ENCODE assay signal across 22 cellular contexts in genomic region chr9:17003576-17004240, GRCh38.
DNase-seq lines count a peak whose midpoint lies in the region; ATAC-seq, FAIRE-seq and TF ChIP-seq lines count a peak whose summit lies in the region.
"Had no signal": no experiment of that assay in that cellular context is flagged by ENCODE, and none has a peak within 500 bp of the region (broad histone marks: within the 10 kb centered on the region; RNA-seq: fewer than 3 reads in every experiment).

No MANE protein-coding gene starts in this region.

- no peak overlapping the region for H3K27ac Mint-ChIP-seq in natural killer cell treated with Interleukin-12 subunit alpha and Interleukin-12 subunit beta and Interleukin-15 and Interleukin-18, amount 100 ng/mL, for 72 hours
- no peak overlapping the region for H3K27ac Mint-ChIP-seq in natural killer cell
- H3K27ac Mint-ChIP-seq in astrocyte (ENCODE audit: unreplicated experiment), result no peak overlapping the region
- no peak overlapping the region for H3K27ac Mint-ChIP-seq in MCF 10A (ENCODE audit: low read depth, unreplicated experiment)
- H3K27ac Mint-ChIP-seq: activated CD4-positive, alpha-beta memory T cell treated with anti-CD3 and anti-CD28 coated beads, Interleukin-2, amount 10 ng/mL, durations not matched to agents 7 days and 5 days; activated naive CD8-positive, alpha-beta T cell treated with anti-CD3 and anti-CD28 coated beads for 36 hours had no signal

- no peak overlapping the region for H3K4me3 Mint-ChIP-seq in natural killer cell treated with Interleukin-12 subunit alpha and Interleukin-12 subunit beta and Interleukin-15 and Interleukin-18, amount 100 ng/mL, for 72 hours
- no peak overlapping the region for H3K4me3 Mint-ChIP-seq in natural killer cell
- no peak overlapping the region for H3K4me3 Mint-ChIP-seq in astrocyte (ENCODE audit: unreplicated experiment)
- no peak overlapping the region for H3K4me3 Mint-ChIP-seq in MCF 10A (ENCODE audit: unreplicated experiment)
- H3K4me3 Mint-ChIP-seq: activated CD4-positive, alpha-beta memory T cell treated with anti-CD3 and anti-CD28 coated beads, Interleukin-2, amount 10 ng/mL, durations not matched to agents 7 days and 5 days; activated naive CD8-positive, alpha-beta T cell treated with anti-CD3 and anti-CD28 coated beads for 36 hours; naive B cell had no signal

- TF ChIP-seq POLR2A in uterus (IDR thresholded peaks at IDR 0.05), result no peak

- H3K79me2 ChIP-seq in astrocyte (ENCODE audit: insufficient read depth, low read length), result no peaks in the 10 kb centered on the region

- H3K4me1 ChIP-seq in astrocyte (ENCODE audit: insufficient read depth, low read length), result no peaks in the 10 kb centered on the region
- peaks cover 0 to 13% (median 4%) of the 10 kb centered on the region in 4 donors for H3K4me1 ChIP-seq in tibial artery
- H3K4me1 ChIP-seq in uterus, result no peaks in the 10 kb centered on the region
- H3K4me1 ChIP-seq: prostate gland had no signal

- ATAC-seq in natural killer cell treated with Interleukin-12 subunit alpha and Interleukin-12 subunit beta and Interleukin-15 and Interleukin-18, amount 100 ng/mL, for 72 hours, result peak; percentile 46 to 85
- ATAC-seq in natural killer cell, result no peak
- ATAC-seq in GM21447 (IDR thresholded peaks at IDR 0.05; ENCODE audit: unreplicated experiment), result no peak
- ATAC-seq: stimulated activated naive CD8-positive, alpha-beta T cell treated with anti-CD3 and anti-CD28 coated beads, Interleukin-15, Interleukin-2, amounts not matched to agents 100 U/mL and 50 U/mL, for 24 hours had no signal

- H3K27me3 Mint-ChIP-seq in natural killer cell treated with Interleukin-12 subunit alpha and Interleukin-12 subunit beta and Interleukin-15 and Interleukin-18, amount 100 ng/mL, for 72 hours, result peaks cover 0 to 3% of the 10 kb centered on the region in 2 donors
- H3K27me3 Mint-ChIP-seq in natural killer cell (ENCODE audit: low read depth in 2 of 2) (peaks cover 8 to 33% of the 10 kb centered on the region in 2 donors), astrocyte (ENCODE audit: low read depth, unreplicated experiment) (no peaks in the 10 kb centered on the region), MCF 10A (ENCODE audit: insufficient read depth, unreplicated experiment) (no peaks in the 10 kb centered on the region)
- H3K27me3 Mint-ChIP-seq: activated CD4-positive, alpha-beta memory T cell treated with anti-CD3 and anti-CD28 coated beads, Interleukin-2, amount 10 ng/mL, durations not matched to agents 7 days and 5 days; naive B cell had no signal

- TF ChIP-seq CTCF in natural killer cell (IDR thresholded peaks at IDR 0.05) (no peak), astrocyte (IDR thresholded peaks at IDR 0.05; ENCODE audit: insufficient read depth, low read depth, low read length) (no peak), fibroblast of villous mesenchyme (IDR thresholded peaks at IDR 0.05; ENCODE audit: insufficient read depth, low read depth, low read length) (no peak), tibial artery (IDR thresholded peaks at IDR 0.05) (no peak), MCF 10A (IDR thresholded peaks at IDR 0.05; ENCODE audit: unreplicated experiment) (no peak), uterus (IDR thresholded peaks at IDR 0.05) (no peak)

- POLR2A ChIA-PET in MCF 10A (lab: Yijun Ruan, JAX), result no interaction called here

- intact Hi-C loops in natural killer cell (cut with micrococcal nuclease), result no loop called here
- intact Hi-C loops in tibial artery (cut with DNase I; ENCODE audit: low total_unique reads), result no loop called here
- intact Hi-C loops in MCF 10A (cut with micrococcal nuclease), result no loop called here
- intact Hi-C loops in uterus (cut with DNase I; ENCODE audit: low total_unique reads), result no loop called here

- no peak overlapping the region for H3K4me2 ChIP-seq in astrocyte (ENCODE audit: low read length)

- no peaks in the 10 kb centered on the region for H4K20me1 ChIP-seq in astrocyte (ENCODE audit: insufficient read depth, low read length)

- peaks cover 0 to 15% of the 10 kb centered on the region in 2 donors for H3K4me1 Mint-ChIP-seq in natural killer cell treated with Interleukin-12 subunit alpha and Interleukin-12 subunit beta and Interleukin-15 and Interleukin-18, amount 100 ng/mL, for 72 hours (ENCODE audit: low read depth in 2 of 2)
- H3K4me1 Mint-ChIP-seq in natural killer cell (peaks cover 3 to 15% of the 10 kb centered on the region in 2 donors), astrocyte (ENCODE audit: low read depth, unreplicated experiment) (peaks cover 7% of the 10 kb centered on the region), MCF 10A (ENCODE audit: insufficient read depth, unreplicated experiment) (no peaks in the 10 kb centered on the region)
- H3K4me1 Mint-ChIP-seq: activated CD4-positive, alpha-beta memory T cell treated with anti-CD3 and anti-CD28 coated beads, Interleukin-2, amount 10 ng/mL, durations not matched to agents 7 days and 5 days; activated naive CD8-positive, alpha-beta T cell treated with anti-CD3 and anti-CD28 coated beads for 36 hours; naive B cell had no signal

- no peak overlapping the region for H3K27ac ChIP-seq in astrocyte (ENCODE audit: low read depth, low read length)
- H3K27ac ChIP-seq in tibial artery, result peak overlapping the region; percentile 24 to 41
- H3K27ac ChIP-seq in uterus, result peak overlapping the region in 1 of 2 donors; percentile 54
- H3K27ac ChIP-seq: prostate gland had no signal

- no peaks in the 10 kb centered on the region for H3K36me3 ChIP-seq in astrocyte (ENCODE audit: insufficient read depth, low read length)
- H3K36me3 ChIP-seq in tibial artery, result no peaks in the 10 kb centered on the region
- no peaks in the 10 kb centered on the region for H3K36me3 ChIP-seq in uterus
- H3K36me3 ChIP-seq: prostate gland had no signal

- no peak overlapping the region for H3K9ac ChIP-seq in astrocyte (ENCODE audit: low read length)

- H3K36me3 Mint-ChIP-seq in natural killer cell treated with Interleukin-12 subunit alpha and Interleukin-12 subunit beta and Interleukin-15 and Interleukin-18, amount 100 ng/mL, for 72 hours, result no peaks in the 10 kb centered on the region
- no peaks in the 10 kb centered on the region for H3K36me3 Mint-ChIP-seq in natural killer cell
- H3K36me3 Mint-ChIP-seq in astrocyte (ENCODE audit: low read depth, unreplicated experiment), result no peaks in the 10 kb centered on the region
- H3K36me3 Mint-ChIP-seq in MCF 10A (ENCODE audit: insufficient read depth, unreplicated experiment), result no peaks in the 10 kb centered on the region
- H3K36me3 Mint-ChIP-seq: activated naive CD8-positive, alpha-beta T cell treated with anti-CD3 and anti-CD28 coated beads for 36 hours; naive B cell had no signal

- H2AFZ ChIP-seq in astrocyte (ENCODE audit: low read depth, low read length), result no peak overlapping the region

- CTCF ChIA-PET in MCF 10A (lab: Yijun Ruan, JAX), result interaction anchor here (1.2 kb wide), 2 partner anchors 9 to 16 kb away, joined by 3 to 4 read pairs; no protein-coding TSS in a partner anchor

- peak; percentile 43 for FAIRE-seq in astrocyte (lab: Jason Lieb, UNC)
- FAIRE-seq: H1, HTR-8/SVneo, urothelium cell line had no signal

- H3K9me3 ChIP-seq in astrocyte (ENCODE audit: insufficient read depth, low read depth, low read length) (no peaks in the 10 kb centered on the region), tibial artery (no peaks in the 10 kb centered on the region), uterus (no peaks in the 10 kb centered on the region)
- H3K9me3 ChIP-seq: prostate gland had no signal

- BruUV-seq in MCF 10A (replicated peaks; lab: Mats Ljungman, UMichigan), result no TSS peak

- no peak for DNase-seq in natural killer cell treated with Interleukin-12 subunit alpha and Interleukin-12 subunit beta and Interleukin-15 and Interleukin-18, amount 100 ng/mL, for 72 hours (ENCODE audit: low spot score)
- DNase-seq in natural killer cell (no peak), astrocyte (ENCODE audit: low read depth) (peak; percentile 55), fibroblast of villous mesenchyme (ENCODE audit: low read depth) (peak; percentile 13), tibial artery (no peak), MCF 10A (ENCODE audit: unreplicated experiment) (no peak), uterus (no peak)
- DNase-seq: activated CD4-positive, alpha-beta memory T cell treated with anti-CD3 and anti-CD28 coated beads, Interleukin-2, amount 10 ng/mL, durations not matched to agents 7 days and 5 days; activated naive CD8-positive, alpha-beta T cell treated with anti-CD3 and anti-CD28 coated beads for 36 hours; cerebellar nuclear complex; GDM1; naive B cell; NCI-H1930; NCI-H524; stimulated activated CD4-positive, alpha-beta T cell treated with anti-CD3 and anti-CD28 coated beads, Interleukin-15, amount 100 ng/mL, for 24 hours; stimulated activated naive CD8-positive, alpha-beta T cell treated with anti-CD3 and anti-CD28 coated beads, Interleukin-15, Interleukin-2, amounts not matched to agents 100 U/mL and 50 U/mL, for 24 hours had no signal

- no peaks in the 10 kb centered on the region for H3K9me3 Mint-ChIP-seq in natural killer cell treated with Interleukin-12 subunit alpha and Interleukin-12 subunit beta and Interleukin-15 and Interleukin-18, amount 100 ng/mL, for 72 hours
- no peaks in the 10 kb centered on the region for H3K9me3 Mint-ChIP-seq in natural killer cell
- H3K9me3 Mint-ChIP-seq in astrocyte (ENCODE audit: unreplicated experiment), result peaks cover 9% of the 10 kb centered on the region
- no peaks in the 10 kb centered on the region for H3K9me3 Mint-ChIP-seq in MCF 10A (ENCODE audit: unreplicated experiment)
- H3K9me3 Mint-ChIP-seq: activated naive CD8-positive, alpha-beta T cell treated with anti-CD3 and anti-CD28 coated beads for 36 hours had no signal

- H3K27me3 ChIP-seq in astrocyte (ENCODE audit: insufficient read depth, low read length), result no peaks in the 10 kb centered on the region
- H3K27me3 ChIP-seq in tibial artery, result no peaks in the 10 kb centered on the region
- no peaks in the 10 kb centered on the region for H3K27me3 ChIP-seq in uterus

- H3K4me3 ChIP-seq in astrocyte (ENCODE audit: insufficient read depth, low read depth, low read length), result no peak overlapping the region
- no peak overlapping the region for H3K4me3 ChIP-seq in fibroblast of villous mesenchyme (ENCODE audit: low read depth, low read length)
- no peak overlapping the region for H3K4me3 ChIP-seq in tibial artery
- no peak overlapping the region for H3K4me3 ChIP-seq in uterus
- H3K4me3 ChIP-seq: lung, prostate gland had no signal

Comparison
In these comparisons a context has a peak if more than half of its experiments do, and no peak if none do; other contexts are left out.
1. ATAC-seq: peak in natural killer cell treated with Interleukin-12 subunit alpha and Interleukin-12 subunit beta and Interleukin-15 and Interleukin-18, amount 100 ng/mL, for 72 hours (2 of 2); none in natural killer cell (0 of 3) and GM21447 (single experiment).
2. DNase-seq: peak in astrocyte (single experiment) and fibroblast of villous mesenchyme (single experiment); none in natural killer cell treated with Interleukin-12 subunit alpha and Interleukin-12 subunit beta and Interleukin-15 and Interleukin-18, amount 100 ng/mL, for 72 hours (single experiment), natural killer cell (single experiment), tibial artery (0 of 2), MCF 10A (single experiment) and uterus (0 of 2).